In genomic region chr12:34377243-34378035, GRCh38 we compare ENCODE assay signal across 28 cellular contexts.
"Had no signal": no experiment of that assay in that cellular context is flagged by ENCODE, and none has a peak within 500 bp of the region (broad histone marks: within the 10 kb centered on the region; RNA-seq: fewer than 3 reads in every experiment).

No MANE protein-coding gene starts in this region.

- DNase-seq: activated CD4-positive, alpha-beta memory T cell treated with anti-CD3 and anti-CD28 coated beads for 36 hours; activated CD4-positive, alpha-beta T cell treated with anti-CD3 and anti-CD28 coated beads for 4 hours; activated CD4-positive, alpha-beta T cell treated with anti-CD3 and anti-CD28 coated beads, Interleukin-2, amount 50 U/mL, for 1 hour; activated CD8-positive, alpha-beta memory T cell treated with anti-CD3 and anti-CD28 coated beads, Interleukin-2, amount 50 U/mL, for 4 hours; activated gamma-delta T cell treated with Interleukin-2 at 50 U/mL for 16 hours; activated naive CD4-positive, alpha-beta T cell treated with anti-CD3 and anti-CD28 coated beads for 36 hours; activated T-cell treated with anti-CD3 and anti-CD28 coated beads for 4 hours; activated T-cell treated with anti-CD3 and anti-CD28 coated beads, Interleukin-2, amount 50 U/mL, for 4 hours; adrenal gland; body of pancreas; NCI-H1092 treated with DMSO at 0.1 percent for 48 hours; NCI-H1417; NCI-H146; NCI-H187; NCI-H2029 treated with DMSO at 0.1 percent for 48 hours; NCI-H345; NCI-H524 treated with DMSO at 0.1 percent for 48 hours; OCI-M1; Right ventricle myocardium superior; SK-N-SH had no signal

- H3K27me3 Mint-ChIP-seq: activated CD4-positive, alpha-beta memory T cell treated with anti-CD3 and anti-CD28 coated beads for 36 hours had no signal

- H3K4me3 ChIP-seq: adrenal gland, body of pancreas, breast epithelium, SJSA1 had no signal

- H3K4me1 Mint-ChIP-seq: WTC11 had no signal

- H3K27ac Mint-ChIP-seq: activated CD4-positive, alpha-beta memory T cell treated with anti-CD3 and anti-CD28 coated beads for 36 hours; activated naive CD4-positive, alpha-beta T cell treated with anti-CD3 and anti-CD28 coated beads for 36 hours; activated naive CD4-positive, alpha-beta T cell treated with anti-CD3 and anti-CD28 coated beads, Interleukin-2, amount 50 U/mL, for 72 hours; activated T-helper 1 cell treated with anti-CD3 and anti-CD28 coated beads, Interleukin-12 subunit alpha, Interleukin-12 subunit beta, Interleukin-2, Interleukin-4 antibody, amounts not matched to agents 30 ng/mL and 10 ng/mL and 1 ng/mL, durations not matched to agents 14 hours and 24 hours and 36 hours; T-helper 1 cell treated with Interleukin-12 subunit alpha and Interleukin-12 subunit beta and Interleukin-4 antibody, amounts not matched to agents 30 μg/mL and 1 μg/mL, for 36 hours; T-helper 2 cell treated with Interferon-gamma antibody and Interleukin-4, amounts not matched to agents 5 μg/mL and 100 μg/mL, for 36 hours; WTC11 had no signal

- H3K9me3 ChIP-seq: adrenal gland, SK-N-SH had no signal

- H3K36me3 Mint-ChIP-seq: activated CD4-positive, alpha-beta memory T cell treated with anti-CD3 and anti-CD28 coated beads for 36 hours had no signal

- ATAC-seq: activated CD4-positive, CD25-positive, alpha-beta regulatory T cell treated with anti-CD3 and anti-CD28 coated beads, Interleukin-2, amount 50 U/mL, for 24 hours; activated naive CD4-positive, alpha-beta T cell treated with anti-CD3 and anti-CD28 coated beads, Interleukin-2, amount 50 U/mL, for 72 hours; activated T-cell treated with anti-CD3 and anti-CD28 coated beads, Interleukin-2, amount 50 U/mL, for 4 hours; body of pancreas; WTC11 had no signal

- H3K36me3 ChIP-seq: adrenal gland, breast epithelium, SJSA1 had no signal

- H3K4me1 ChIP-seq: adrenal gland, body of pancreas, breast epithelium, SJSA1 had no signal

- H3K4me3 Mint-ChIP-seq: activated CD4-positive, alpha-beta memory T cell treated with anti-CD3 and anti-CD28 coated beads for 36 hours; activated naive CD4-positive, alpha-beta T cell treated with anti-CD3 and anti-CD28 coated beads for 36 hours; activated T-cell treated with anti-CD3 and anti-CD28 coated beads, Interleukin-2, amount 50 U/mL, for 4 hours; activated T-helper 1 cell treated with anti-CD3 and anti-CD28 coated beads, Interleukin-12 subunit alpha, Interleukin-12 subunit beta, Interleukin-2, Interleukin-4 antibody, amounts not matched to agents 30 ng/mL and 10 ng/mL and 1 ng/mL, durations not matched to agents 14 hours and 24 hours and 36 hours; T-helper 1 cell treated with Interleukin-12 subunit alpha and Interleukin-12 subunit beta and Interleukin-4 antibody, amounts not matched to agents 30 μg/mL and 1 μg/mL, for 36 hours; T-helper 2 cell treated with Interferon-gamma antibody and Interleukin-4, amounts not matched to agents 5 μg/mL and 100 μg/mL, for 36 hours; WTC11 had no signal

- H3K27me3 ChIP-seq: adrenal gland, body of pancreas, breast epithelium, SJSA1 had no signal
